Comparison of ENCODE assay signal across 19 cellular contexts in the genomic region with DNA sequence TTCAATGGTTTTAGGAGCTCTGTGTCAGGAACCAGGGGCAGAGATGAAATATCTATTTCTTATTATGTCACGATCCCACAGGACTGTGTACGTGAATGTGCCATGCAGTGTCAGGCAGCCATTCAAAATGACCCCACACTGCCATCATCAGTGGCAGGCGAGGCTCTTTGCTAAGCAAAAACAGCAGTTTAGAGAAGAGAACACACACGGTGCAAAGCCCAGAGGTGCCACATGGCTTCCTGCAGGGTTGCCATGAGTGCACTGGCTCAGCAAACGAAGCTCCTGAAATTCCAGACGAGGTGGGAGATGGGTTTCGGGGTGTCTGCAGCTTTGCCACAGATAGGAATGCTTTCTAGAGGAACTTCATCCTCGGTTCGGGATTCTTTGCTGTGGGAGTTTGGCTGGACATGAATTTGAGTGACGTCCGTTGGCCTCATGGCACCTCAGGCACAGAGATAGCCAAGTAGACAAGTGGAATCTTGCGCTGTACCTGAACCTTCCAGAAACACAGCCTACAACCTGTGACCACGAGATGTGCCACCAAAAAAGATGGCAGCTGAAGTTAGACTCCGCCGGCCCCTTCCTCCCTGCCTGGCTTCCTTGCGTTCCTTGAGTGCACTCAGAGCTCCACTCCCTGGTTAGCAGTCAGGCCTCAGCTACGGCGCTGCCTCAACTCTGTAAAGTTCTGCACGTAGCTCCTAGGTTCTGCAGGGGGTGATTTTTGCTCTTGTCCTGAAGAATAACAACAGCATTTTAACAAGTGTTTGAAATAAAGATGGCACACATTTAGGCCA. TPM values are rescaled to one million over a fixed set of nuclear protein-coding genes. Genes with fewer than 3 reads are reported as not detected.
A peak's percentile ranks its signal among the peaks of the same experiment; 100 is the strongest.
DNase-seq lines count a peak whose midpoint lies in the region; ATAC-seq, FAIRE-seq and TF ChIP-seq lines count a peak whose summit lies in the region.
"Had no signal": no experiment of that assay in that cellular context is flagged by ENCODE, and none has a peak within 500 bp of the region (broad histone marks: within the 10 kb centered on the region; RNA-seq: fewer than 3 reads in every experiment).

No MANE protein-coding gene starts in this region.

- FAIRE-seq in HepG2 (lab: Jason Lieb, UNC) (no peak), bronchial epithelial cell (lab: Jason Lieb, UNC) (peak; percentile 68)
- FAIRE-seq: GM12891, GM18507 had no signal

- peaks cover 23% of the 10 kb centered on the region for H3K4me1 ChIP-seq in HepG2 (ENCODE audit: insufficient read depth, low read length)
- H3K4me1 ChIP-seq in right lobe of liver: peaks cover 0 to 15% (median 4%) of the 10 kb centered on the region in 4 donors
- H3K4me1 ChIP-seq in spleen: peaks cover 10 to 32% (median 22%) of the 10 kb centered on the region in 6 donors
- H3K4me1 ChIP-seq: BE2C had no signal

- H2AFZ ChIP-seq in HepG2 (ENCODE audit: low read length): no peak overlapping the region
- H2AFZ ChIP-seq: GM23338 had no signal

- intact Hi-C loops in HepG2 (cut with micrococcal nuclease; ENCODE audit: unreplicated experiment) (no loop called here), right lobe of liver (cut with DNase I) (no loop called here), spleen (cut with DNase I; ENCODE audit: low total_unique reads) (no loop called here)

- TF ChIP-seq POLR2A in HepG2 (IDR thresholded peaks at IDR 0.05; ENCODE audit: insufficient read depth in 1 of 2, low read depth in 2 of 2, low read length in 2 of 2) (no peak), right lobe of liver (IDR thresholded peaks at IDR 0.05) (no peak), spleen (IDR thresholded peaks at IDR 0.05) (no peak)

- TF ChIP-seq CTCF in HepG2 (CRISPR knock-in tag; IDR thresholded peaks at IDR 0.05): no peak
- TF ChIP-seq CTCF in right lobe of liver (IDR thresholded peaks at IDR 0.05): no peak
- TF ChIP-seq CTCF in bronchial epithelial cell (IDR thresholded peaks at IDR 0.05; ENCODE audit: insufficient read depth, low read length, severe bottlenecking): no peak
- no peak for TF ChIP-seq CTCF in spleen (IDR thresholded peaks at IDR 0.05 in 8 of 11, conservative IDR thresholded peaks at IDR 0.05 in 3 of 11)

- no peaks in the 10 kb centered on the region for H4K20me1 ChIP-seq in HepG2 (ENCODE audit: insufficient read depth, low read length)

- H3K9me3 ChIP-seq in HepG2 (ENCODE audit: low read length) (no peaks in the 10 kb centered on the region), right lobe of liver (no peaks in the 10 kb centered on the region), spleen (no peaks in the 10 kb centered on the region)
- H3K9me3 ChIP-seq: BE2C; BLaER1 treated with 17β-estradiol and CSF1 and Interleukin-3, amounts not matched to agents 10 nM and 100 nM had no signal

- no peak for TF ChIP-seq EP300 in HepG2 (IDR thresholded peaks at IDR 0.05; ENCODE audit: low read depth in 2 of 2, low read length in 2 of 2)
- no peak for TF ChIP-seq EP300 in HepG2 (CRISPR knock-in tag; IDR thresholded peaks at IDR 0.05; ENCODE audit: borderline replicate concordance)

- no peaks in the 10 kb centered on the region for H3K79me2 ChIP-seq in HepG2 (ENCODE audit: insufficient read depth, low read length)

- CTCF ChIA-PET in HepG2 (lab: Yijun Ruan, JAX; ENCODE audit: low intra/inter-chr PET ratio, low total read pairs): no interaction called here

- no peak overlapping the region for H3K9ac ChIP-seq in HepG2 (ENCODE audit: insufficient read depth, low read depth, low read length)
- H3K9ac ChIP-seq: BLaER1 treated with 17β-estradiol and CSF1 and Interleukin-3, amounts not matched to agents 10 nM and 100 nM had no signal

- H3K36me3 ChIP-seq in HepG2 (replicated peaks in 1 of 2; ENCODE audit: control insufficient read depth in 1 of 2, insufficient read depth in 2 of 2, low read length in 2 of 2): no peaks in the 10 kb centered on the region
- no peaks in the 10 kb centered on the region for H3K36me3 ChIP-seq in right lobe of liver
- H3K36me3 ChIP-seq in bronchial epithelial cell (ENCODE audit: control insufficient read depth, insufficient read depth, low read length): no peaks in the 10 kb centered on the region
- H3K36me3 ChIP-seq in spleen: no peaks in the 10 kb centered on the region
- H3K36me3 ChIP-seq: BE2C; BLaER1 treated with 17β-estradiol and CSF1 and Interleukin-3, amounts not matched to agents 10 nM and 100 nM had no signal

- H3K27ac ChIP-seq in HepG2 (ENCODE audit: extremely low read length, insufficient read depth, low read length): no peak overlapping the region
- H3K27ac ChIP-seq in right lobe of liver: no peak overlapping the region
- H3K27ac ChIP-seq in spleen: no peak overlapping the region
- H3K27ac ChIP-seq: BLaER1 treated with 17β-estradiol and CSF1 and Interleukin-3, amounts not matched to agents 10 nM and 100 nM had no signal

- ATAC-seq in HepG2 (peak; percentile 14; the same call in 1 of the 3 replicates), right lobe of liver (no peak), HG02798 (IDR thresholded peaks at IDR 0.05; ENCODE audit: poor library complexity, unreplicated experiment) (no peak)
- ATAC-seq: GM23338, HCT116 had no signal

- in situ Hi-C loops in HepG2 (cut with HindIII; ENCODE audit: extremely low pct_ligation_motif_present, low pct_unique_long_range_greater_than_20kb): no loop called here

- H3K27me3 ChIP-seq in HepG2 (ENCODE audit: control insufficient read depth in 1 of 2, insufficient read depth in 2 of 2, low read length in 2 of 2): peaks cover 15 to 48% of the 10 kb centered on the region in 2 experiments
- H3K27me3 ChIP-seq in right lobe of liver: peaks cover 0 to 5% of the 10 kb centered on the region in 2 donors
- peaks cover 16% of the 10 kb centered on the region for H3K27me3 ChIP-seq in bronchial epithelial cell (ENCODE audit: control insufficient read depth, insufficient read depth, low read length)
- H3K27me3 ChIP-seq in spleen (replicated peaks in 1 of 7): peaks cover 2 to 59% (median 33%) of the 10 kb centered on the region in 7 donors

- H3K4me2 ChIP-seq in HepG2 (ENCODE audit: low read depth, low read length): no peak overlapping the region
- H3K4me2 ChIP-seq: BLaER1 treated with 17β-estradiol and CSF1 and Interleukin-3, amounts not matched to agents 10 nM and 100 nM; GM23338 had no signal

- no peak for TF ChIP-seq RAD21 in HepG2 (CRISPR knock-in tag; IDR thresholded peaks at IDR 0.05)

- POLR2A ChIA-PET in HepG2 (lab: Yijun Ruan, JAX): no interaction called here

- no TSS peak for BruUV-seq in HepG2 (replicated peaks; lab: Mats Ljungman, UMichigan)

- DNase-seq in HepG2 (ENCODE audit: low spot score): no peak
- no peak for DNase-seq in right lobe of liver
- no peak for DNase-seq in bronchial epithelial cell (ENCODE audit: low read depth)
- peak; percentile 55 for DNase-seq in spleen
- no peak for DNase-seq in NAMALWA (ENCODE audit: low spot score)
- DNase-seq: BE2C; Calu3; CD4-positive, alpha-beta memory T cell; COR-L47; DMS53; DMS79 treated with DMSO at 0.1 percent for 48 hours; GF-D8; H9 had no signal

- H3K4me3 ChIP-seq in HepG2 (replicated peaks in 1 of 3; ENCODE audit: insufficient read depth in 1 of 3, low read depth in 2 of 3, low read length in 3 of 3) (no peak overlapping the region), right lobe of liver (no peak overlapping the region), bronchial epithelial cell (ENCODE audit: low read depth, low read length) (no peak overlapping the region), spleen (no peak overlapping the region)
- H3K4me3 ChIP-seq: BLaER1 treated with 17β-estradiol and CSF1 and Interleukin-3, amounts not matched to agents 10 nM and 100 nM; GM23338 had no signal

- 68% methylated on average over 11 of the region's 19 CpGs for WGBS in HepG2 (ENCODE audit: low lambda C conversion rate)
- 71% methylated on average over 10 of the region's 19 CpGs for WGBS in right lobe of liver (ENCODE audit: insufficient coverage, low coverage, low lambda C conversion rate, missing lambda C conversion rate)
- WGBS in spleen, 5 donors: 77 to 88% (median 84%) methylated on average over 19 of the region's 19 CpGs

RNA-seq across cellular contexts. Expression of a gene that starts 7.8 kb away (rescaled TPM):
- total RNA-seq in HepG2 (2016; rRNA removed; fragmentation: Illumina TruSeq; extraction: Trizol): 9.6 and 11.9 TPM in 2 replicates
- total RNA-seq in HepG2 (2016; cell fraction: cytosol; rRNA removed; fragmentation: Illumina TruSeq; extraction: Trizol; ENCODE audit: low read depth): 0.91 and 1.3 TPM in 2 replicates
- 9.6 and 9.7 TPM in 2 replicates for total RNA-seq in HepG2 (2016; cell fraction: insoluble cytoplasmic fraction; rRNA removed; fragmentation: Illumina TruSeq; extraction: Trizol)
- 5.5 TPM in 2 replicates for total RNA-seq in HepG2 (2016; cell fraction: membrane; rRNA removed; fragmentation: Illumina TruSeq; extraction: Trizol)
- 8.0 and 9.8 TPM in 2 replicates for total RNA-seq in HepG2 (2016; cell fraction: nucleus; rRNA removed; fragmentation: Illumina TruSeq; extraction: Trizol)
- polyA plus RNA-seq in HepG2 (2011; rRNA removed): 5.4 and 6.0 TPM in 2 replicates
- polyA plus RNA-seq in HepG2 (2011; cell fraction: cytosol; rRNA removed): 4.8 and 5.6 TPM in 2 replicates
- polyA plus RNA-seq in HepG2 (2011; cell fraction: nucleus; rRNA removed): 9.9 and 11.1 TPM in 2 replicates
- polyA plus RNA-seq in HepG2 (2012): 9.9 and 11.2 TPM in 2 replicates
- polyA plus RNA-seq in HepG2 (2016; cell fraction: cytosol; fragmentation: Illumina TruSeq; extraction: Trizol; ENCODE audit: low read depth): 0.43 and 0.49 TPM in 2 replicates
- polyA plus RNA-seq in HepG2 (2016; cell fraction: insoluble cytoplasmic fraction; fragmentation: Illumina TruSeq; extraction: Trizol; ENCODE audit: low read depth): 9.0 and 10.5 TPM in 2 replicates
- 2.4 and 2.7 TPM in 2 replicates for polyA plus RNA-seq in HepG2 (2016; cell fraction: membrane; fragmentation: Illumina TruSeq; extraction: Trizol; ENCODE audit: low read depth)
- polyA plus RNA-seq in HepG2 (2016; cell fraction: nucleus; fragmentation: Illumina TruSeq; extraction: Trizol; ENCODE audit: insufficient read depth, low read depth): 13.2 and 13.5 TPM in 2 replicates
- polyA minus RNA-seq in HepG2 (2011; rRNA and poly(A)+ RNA removed; ENCODE audit: low replicate concordance): 7.8 and 12.8 TPM in 2 replicates
- polyA minus RNA-seq in HepG2 (2011; cell fraction: cytosol; rRNA and poly(A)+ RNA removed): 8.8 and 10.3 TPM in 2 replicates
- polyA minus RNA-seq in HepG2 (2011; cell fraction: nucleus; rRNA and poly(A)+ RNA removed): 12.1 and 13.2 TPM in 2 replicates
- 1 to 10 TPM; 4.1 to 9.3 (median 5.2) TPM for total RNA-seq in right lobe of liver
- 14.0 and 15.7 TPM in 2 replicates for total RNA-seq in bronchial epithelial cell
- total RNA-seq in spleen: 10 to 100 TPM; 10.1 to 23.2 (median 16.1) TPM
- 1 to 10 TPM; 2.9 to 5.3 (median 3.5) TPM for polyA plus RNA-seq in spleen

RNA-seq across cellular contexts. Expression of a gene that starts 18.2 kb away (rescaled TPM):
- total RNA-seq in HepG2 (2016; rRNA removed; fragmentation: Illumina TruSeq; extraction: Trizol): 6.6 and 12.0 TPM in 2 replicates
- 6.1 and 7.5 TPM in 2 replicates for total RNA-seq in HepG2 (2016; cell fraction: cytosol; rRNA removed; fragmentation: Illumina TruSeq; extraction: Trizol; ENCODE audit: low read depth)
- total RNA-seq in HepG2 (2016; cell fraction: insoluble cytoplasmic fraction; rRNA removed; fragmentation: Illumina TruSeq; extraction: Trizol): 6.3 and 13.3 TPM in 2 replicates
- total RNA-seq in HepG2 (2016; cell fraction: membrane; rRNA removed; fragmentation: Illumina TruSeq; extraction: Trizol): 6.7 and 8.2 TPM in 2 replicates
- 14.2 and 15.7 TPM in 2 replicates for total RNA-seq in HepG2 (2016; cell fraction: nucleus; rRNA removed; fragmentation: Illumina TruSeq; extraction: Trizol)
- polyA plus RNA-seq in HepG2 (2011; rRNA removed): 5.1 and 6.4 TPM in 2 replicates
- 3.8 and 3.9 TPM in 2 replicates for polyA plus RNA-seq in HepG2 (2011; cell fraction: cytosol; rRNA removed)
- 29.0 and 31.0 TPM in 2 replicates for polyA plus RNA-seq in HepG2 (2011; cell fraction: nucleus; rRNA removed)
- polyA plus RNA-seq in HepG2 (2012): 14.8 and 16.2 TPM in 2 replicates
- 0.67 and 0.95 TPM in 2 replicates for polyA plus RNA-seq in HepG2 (2016; cell fraction: cytosol; fragmentation: Illumina TruSeq; extraction: Trizol; ENCODE audit: low read depth)
- 8.8 and 10.0 TPM in 2 replicates for polyA plus RNA-seq in HepG2 (2016; cell fraction: insoluble cytoplasmic fraction; fragmentation: Illumina TruSeq; extraction: Trizol; ENCODE audit: low read depth)
- polyA plus RNA-seq in HepG2 (2016; cell fraction: membrane; fragmentation: Illumina TruSeq; extraction: Trizol; ENCODE audit: low read depth): 2.6 and 3.2 TPM in 2 replicates
- 28.8 and 30.8 TPM in 2 replicates for polyA plus RNA-seq in HepG2 (2016; cell fraction: nucleus; fragmentation: Illumina TruSeq; extraction: Trizol; ENCODE audit: insufficient read depth, low read depth)
- polyA minus RNA-seq in HepG2 (2011; rRNA and poly(A)+ RNA removed; ENCODE audit: low replicate concordance): 4.2 and 8.4 TPM in 2 replicates
- polyA minus RNA-seq in HepG2 (2011; cell fraction: cytosol; rRNA and poly(A)+ RNA removed): 7.6 and 8.3 TPM in 2 replicates
- 29.1 and 32.0 TPM in 2 replicates for polyA minus RNA-seq in HepG2 (2011; cell fraction: nucleus; rRNA and poly(A)+ RNA removed)
- 10 to 100 TPM in 5 of 6 experiments, 1 to 10 TPM in 1; 9.3 to 17.8 (median 11.6) TPM for total RNA-seq in right lobe of liver
- total RNA-seq in bronchial epithelial cell: 18.2 and 28.0 TPM in 2 replicates
- total RNA-seq in spleen: 10 to 100 TPM; 35.3 to 59.6 (median 46.9) TPM
- 10 to 100 TPM; 14.2 to 23.1 (median 17.6) TPM for polyA plus RNA-seq in spleen
